ENCODE assay signal across 7 cellular contexts in the genomic region with DNA sequence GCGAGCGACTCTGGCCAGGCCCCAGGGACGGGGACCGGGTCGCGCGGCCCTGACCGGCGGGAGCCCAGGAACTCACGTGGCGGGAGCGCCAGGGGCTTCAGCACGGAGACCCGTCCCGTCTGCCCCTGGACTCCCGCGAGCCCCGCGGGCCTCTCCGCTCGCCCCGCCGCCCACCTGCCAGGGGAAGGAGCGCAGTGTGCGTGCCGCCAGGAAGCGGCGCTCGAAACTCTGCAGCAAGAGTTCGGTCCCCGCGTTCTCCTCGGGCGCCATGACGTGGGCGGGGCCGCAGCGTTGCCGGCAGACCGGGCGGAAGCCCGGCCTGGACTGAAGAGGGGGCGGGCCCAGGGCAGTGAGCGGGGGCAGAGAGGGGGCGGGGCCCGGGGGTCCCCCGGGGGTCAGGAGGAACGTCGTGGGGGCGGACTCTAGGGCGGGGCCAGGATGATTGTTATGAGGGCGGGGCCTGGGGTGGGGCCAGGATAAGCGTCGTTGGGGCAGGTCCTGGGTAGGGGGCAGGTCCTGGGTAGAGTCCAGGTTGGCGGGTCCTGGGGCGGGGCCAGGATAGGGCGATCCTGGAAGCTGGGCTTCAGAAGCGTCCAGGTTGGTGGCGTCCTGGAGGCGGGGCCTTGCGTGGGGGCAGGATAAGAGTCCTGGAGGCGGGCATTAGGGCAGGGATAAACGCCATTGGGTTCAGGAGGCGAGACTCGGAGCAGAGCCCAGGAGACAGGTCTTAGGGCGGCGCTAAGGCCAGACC. TPM values are rescaled to one million over a fixed set of nuclear protein-coding genes. Genes with fewer than 3 reads are reported as not detected.
DNase-seq lines count a peak whose midpoint lies in the region; ATAC-seq, FAIRE-seq and TF ChIP-seq lines count a peak whose summit lies in the region.
"Not testable (repeated sequence)": the region's sequence is repeated elsewhere in the genome, so short reads cannot be mapped to it uniquely, and the experiment has no call there.

A gene with protein sequence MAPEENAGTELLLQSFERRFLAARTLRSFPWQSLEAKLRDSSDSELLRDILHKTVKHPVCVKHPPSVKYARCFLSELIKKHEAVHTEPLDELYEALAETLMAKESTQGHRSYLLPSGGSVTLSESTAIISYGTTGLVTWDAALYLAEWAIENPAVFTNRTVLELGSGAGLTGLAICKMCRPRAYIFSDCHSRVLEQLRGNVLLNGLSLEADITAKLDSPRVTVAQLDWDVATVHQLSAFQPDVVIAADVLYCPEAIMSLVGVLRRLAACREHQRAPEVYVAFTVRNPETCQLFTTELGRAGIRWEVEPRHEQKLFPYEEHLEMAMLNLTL (minus strand): TSS at position 326 of the 751 bp plus-strand sequence. CDS start 56 bp downstream, at position 270.

- 0 out of 6 replicates have a peak, but pooled peaks of 1 of the 3 experiments have one; percentile 3 for TF ChIP-seq CTCF in K562 (IDR thresholded peaks at IDR 0.05 in 2 of 3, conservative IDR thresholded peaks at IDR 0.05 in 1 of 3; ENCODE audit: insufficient read depth in 2 of 3, low read depth in 1 of 3, low read length in 3 of 3)
- not testable (repeated sequence) for TF ChIP-seq CTCF in retinal pigment epithelial cell (conservative IDR thresholded peaks at IDR 0.05; ENCODE audit: low read depth, low read length)

- H3K27me3 ChIP-seq in K562 (ENCODE audit: control insufficient read depth in 2 of 2, insufficient read depth in 2 of 2, low read length in 2 of 2) = not testable (repeated sequence)

- intact Hi-C loops in K562 (cut with micrococcal nuclease) = not testable (repeated sequence)

- CTCF ChIA-PET in K562 (lab: Yijun Ruan, JAX; ENCODE audit: low intra/inter-chr PET ratio) = not testable (repeated sequence)

- H3K36me3 ChIP-seq in K562 (ENCODE audit: control insufficient read depth, insufficient read depth, low read length) = not testable (repeated sequence)

- H3K4me3 ChIP-seq in K562 (peak within 1 kb of the TSS; percentile 66), retinal pigment epithelial cell (ENCODE audit: low read length) (peak within 1 kb of the TSS; percentile 60)

- not testable (repeated sequence) for H3K9me1 ChIP-seq in K562 (ENCODE audit: control insufficient read depth, insufficient read depth, low read length)

- not testable (repeated sequence) for BruUV-seq in K562 (replicated peaks; lab: Mats Ljungman, UMichigan)

- POLR2A ChIA-PET in K562 (lab: Yijun Ruan, JAX) = interaction anchor here (1.0 to 1.2 kb wide), 2 partner anchors 13 to 65 kb away, joined by 3 read pairs; no protein-coding TSS in a partner anchor

- not testable (repeated sequence) for H3K79me2 ChIP-seq in K562 (ENCODE audit: control insufficient read depth, insufficient read depth, low read length)

- peak in 1 of 2 experiments; percentile 11; a peak in 1 of 4 replicates for TF ChIP-seq RAD21 in K562 (CRISPR knock-in tag; conservative IDR thresholded peaks at IDR 0.05 in 1 of 2, IDR thresholded peaks at IDR 0.05 in 1 of 2)

- H3K4me1 ChIP-seq in K562 (replicated peaks in 1 of 2; ENCODE audit: control insufficient read depth in 2 of 2, insufficient read depth in 2 of 2, low read length in 2 of 2) = not testable (repeated sequence)

- H3K9me3 ChIP-seq in K562 (replicated peaks; ENCODE audit: control insufficient read depth, insufficient read depth, low read depth, low read length) = not testable (repeated sequence)

- ATAC-seq in GM18511 (IDR thresholded peaks at IDR 0.05; ENCODE audit: unreplicated experiment) (peak; percentile 98), HG03039 (IDR thresholded peaks at IDR 0.05; ENCODE audit: unreplicated experiment) (peak; percentile 98), K562 (peak; percentile 100)

- H3K4me2 ChIP-seq in K562 (ENCODE audit: insufficient read depth, low read length) = peak within 1 kb of the TSS; percentile 83

- peak within 1 kb of the TSS; percentile 74 for H3K27ac ChIP-seq in K562 (ENCODE audit: extremely low read depth, low read depth, low read length)

- DNase-seq in NCI-H2081 treated with DMSO at 0.1 percent for 48 hours (lab: John Stamatoyannopoulos, UW) (peak; percentile 82), T1000 (lab: John Stamatoyannopoulos, UW) (peak; percentile 99), K562 (ENCODE audit: extremely low read depth in 1 of 4, low spot score in 3 of 4) (peak; percentile 89 to 97 (median 92)), hypothalamus (lab: John Stamatoyannopoulos, UW) (peak; percentile 66 to 100 (median 99)), retinal pigment epithelial cell (ENCODE audit: low read depth) (peak; percentile 96)

- TF ChIP-seq POLR2A in K562 (conservative IDR thresholded peaks at IDR 0.05) = peak; percentile 58; the same call in 1 of the 2 replicates

- 1% methylated on average over 36 of the region's 67 CpGs for WGBS in K562 (ENCODE audit: insufficient coverage, low coverage, missing lambda C conversion rate)

- not testable (repeated sequence) for TF ChIP-seq EP300 in K562 (IDR thresholded peaks at IDR 0.05; ENCODE audit: low read length)

- peak within 1 kb of the TSS; percentile 71 to 95 for H3K9ac ChIP-seq in K562 (ENCODE audit: insufficient read depth in 1 of 2, low read depth in 2 of 2, low read length in 2 of 2)

- peak within 1 kb of the TSS; percentile 80 for H2AFZ ChIP-seq in K562 (ENCODE audit: low read depth, low read length)

- peak; percentile 76 for FAIRE-seq in K562 (lab: Jason Lieb, UNC)

- in situ Hi-C loops in K562 (cut with MboI) = not testable (repeated sequence)

- H4K20me1 ChIP-seq in K562 (replicated peaks; ENCODE audit: control insufficient read depth, insufficient read depth, low read length) = not testable (repeated sequence)

TF ChIP-seq in K562, 482 proteins besides CTCF, POLR2A, EP300 and RAD21 (continues in another document):
- TF ChIP-seq, protein P1, sequence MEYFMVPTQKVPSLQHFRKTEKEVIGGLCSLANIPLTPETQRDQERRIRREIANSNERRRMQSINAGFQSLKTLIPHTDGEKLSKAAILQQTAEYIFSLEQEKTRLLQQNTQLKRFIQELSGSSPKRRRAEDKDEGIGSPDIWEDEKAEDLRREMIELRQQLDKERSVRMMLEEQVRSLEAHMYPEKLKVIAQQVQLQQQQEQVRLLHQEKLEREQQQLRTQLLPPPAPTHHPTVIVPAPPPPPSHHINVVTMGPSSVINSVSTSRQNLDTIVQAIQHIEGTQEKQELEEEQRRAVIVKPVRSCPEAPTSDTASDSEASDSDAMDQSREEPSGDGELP (CRISPR knock-in tag; IDR thresholded peaks at IDR 0.05; ENCODE audit: borderline replicate concordance) = peak; percentile 56; the same call in 1 of the 2 replicates
- 0 out of 2 replicates have a peak, but pooled peaks have one; percentile 49 for TF ChIP-seq CXXC5 (CRISPR knock-in tag; IDR thresholded peaks at IDR 0.05)
- TF ChIP-seq, protein P2, sequence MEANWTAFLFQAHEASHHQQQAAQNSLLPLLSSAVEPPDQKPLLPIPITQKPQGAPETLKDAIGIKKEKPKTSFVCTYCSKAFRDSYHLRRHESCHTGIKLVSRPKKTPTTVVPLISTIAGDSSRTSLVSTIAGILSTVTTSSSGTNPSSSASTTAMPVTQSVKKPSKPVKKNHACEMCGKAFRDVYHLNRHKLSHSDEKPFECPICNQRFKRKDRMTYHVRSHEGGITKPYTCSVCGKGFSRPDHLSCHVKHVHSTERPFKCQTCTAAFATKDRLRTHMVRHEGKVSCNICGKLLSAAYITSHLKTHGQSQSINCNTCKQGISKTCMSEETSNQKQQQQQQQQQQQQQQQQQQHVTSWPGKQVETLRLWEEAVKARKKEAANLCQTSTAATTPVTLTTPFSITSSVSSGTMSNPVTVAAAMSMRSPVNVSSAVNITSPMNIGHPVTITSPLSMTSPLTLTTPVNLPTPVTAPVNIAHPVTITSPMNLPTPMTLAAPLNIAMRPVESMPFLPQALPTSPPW (CRISPR knock-in tag; IDR thresholded peaks at IDR 0.05) = peak; percentile 85
- 0 out of 2 replicates have a peak, but pooled peaks have one; percentile 15 for TF ChIP-seq MXI1 (IDR thresholded peaks at IDR 0.05; ENCODE audit: low read depth, low read length)
- TF ChIP-seq MYC (IDR thresholded peaks at IDR 0.05; ENCODE audit: low read depth, low read length) = peak; percentile 59; the same call in 1 of the 2 replicates
- TF ChIP-seq MYC (CRISPR knock-in tag; IDR thresholded peaks at IDR 0.05; ENCODE audit: borderline replicate concordance, low read depth) = not testable (repeated sequence)
- peak; percentile 66 for TF ChIP-seq ELF1 (tag; IDR thresholded peaks at IDR 0.05)
- TF ChIP-seq, protein P3, sequence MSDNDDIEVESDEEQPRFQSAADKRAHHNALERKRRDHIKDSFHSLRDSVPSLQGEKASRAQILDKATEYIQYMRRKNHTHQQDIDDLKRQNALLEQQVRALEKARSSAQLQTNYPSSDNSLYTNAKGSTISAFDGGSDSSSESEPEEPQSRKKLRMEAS (CRISPR knock-in tag; IDR thresholded peaks at IDR 0.05) = peak; percentile 55
- peak; percentile 55; the same call in 1 of the 2 replicates for TF ChIP-seq ATF7 (IDR thresholded peaks at IDR 0.05)
- peak; percentile 17; the same call in 1 of the 2 replicates for TF ChIP-seq SP1 (CRISPR knock-in tag; IDR thresholded peaks at IDR 0.05)
- peak; percentile 88 for TF ChIP-seq EGR1 (conservative IDR thresholded peaks at IDR 0.05)
- TF ChIP-seq SUPT5H (IDR thresholded peaks at IDR 0.05) = peak; percentile 41; the same call in 1 of the 2 replicates
- TF ChIP-seq YY1 (IDR thresholded peaks at IDR 0.05; ENCODE audit: borderline replicate concordance in 1 of 3, control insufficient read depth in 1 of 3, extremely low read depth in 1 of 3, insufficient read depth in 3 of 3, insufficient read length in 1 of 3, insufficient replicate concordance in 2 of 3, low read depth in 1 of 3, low read length in 2 of 3) = peak; percentile 38 to 85 (median 78)

RNA-seq across cellular contexts. Expression of the gene that starts here (rescaled TPM):
- total RNA-seq in K562 (2011; cell fraction: chromatin; rRNA removed; ENCODE audit: low replicate concordance) = 7.8 and 18.5 TPM in 2 replicates
- 14.2 and 21.7 TPM in 2 replicates for total RNA-seq in K562 (2011; cell fraction: nucleolus; rRNA removed)
- total RNA-seq in K562 (2011; cell fraction: nucleoplasm; rRNA removed) = 11.4 and 11.5 TPM in 2 replicates
- total RNA-seq in K562 (2014; rRNA removed) (19.5 and 26.2 TPM in 2 replicates), K562 (2014; rRNA removed; fragmentation: Illumina TruSeq; extraction: Trizol) (10.3 and 10.4 TPM in 2 replicates), K562 (2015; rRNA removed; fragmentation: Illumina TruSeq; extraction: Trizol) (12.8 and 13.8 TPM in 2 replicates), K562 (2021) (22.7 and 25.3 TPM in 2 replicates)
- polyA plus RNA-seq in K562 (2011; rRNA removed) (7.8 and 8.4 TPM in 2 replicates), K562 (2014; fragmentation: Illumina TruSeq; extraction: Trizol) (15.6 and 16.5 TPM in 2 replicates), K562 (2014; fragmentation: Nextera tagmentation; extraction: Ambion mirVana) (1 to 10 TPM; 4.2 to 8.9 TPM), K562 (2014; rRNA removed) (13.3 and 19.1 TPM in 2 replicates)
- polyA plus RNA-seq in K562 (2011; cell fraction: cytosol; rRNA removed) = 7.0 and 26.1 TPM in 2 replicates
- 9.8 and 25.4 TPM in 2 replicates for polyA plus RNA-seq in K562 (2011; cell fraction: nucleus; rRNA removed)
- 11.7 and 17.5 TPM in 2 replicates for polyA plus RNA-seq in K562 (2012)
- 3.6 and 7.5 TPM in 2 replicates for polyA minus RNA-seq in K562 (2011; rRNA and poly(A)+ RNA removed)
- 9.0 TPM in 2 replicates for polyA minus RNA-seq in K562 (2011; cell fraction: cytosol; rRNA and poly(A)+ RNA removed)
- polyA minus RNA-seq in K562 (2011; cell fraction: nucleus; rRNA and poly(A)+ RNA removed) = 10.0 and 11.4 TPM in 2 replicates

Comparison
In these comparisons a context has a peak if more than half of its experiments do, and no peak if none do; other contexts are left out.
1. Peak in every context shown above with its lines: DNase-seq, ATAC-seq, H3K4me3 ChIP-seq and H3K27ac ChIP-seq.